ENCODE assay signal across 19 cellular contexts in the genomic region with DNA sequence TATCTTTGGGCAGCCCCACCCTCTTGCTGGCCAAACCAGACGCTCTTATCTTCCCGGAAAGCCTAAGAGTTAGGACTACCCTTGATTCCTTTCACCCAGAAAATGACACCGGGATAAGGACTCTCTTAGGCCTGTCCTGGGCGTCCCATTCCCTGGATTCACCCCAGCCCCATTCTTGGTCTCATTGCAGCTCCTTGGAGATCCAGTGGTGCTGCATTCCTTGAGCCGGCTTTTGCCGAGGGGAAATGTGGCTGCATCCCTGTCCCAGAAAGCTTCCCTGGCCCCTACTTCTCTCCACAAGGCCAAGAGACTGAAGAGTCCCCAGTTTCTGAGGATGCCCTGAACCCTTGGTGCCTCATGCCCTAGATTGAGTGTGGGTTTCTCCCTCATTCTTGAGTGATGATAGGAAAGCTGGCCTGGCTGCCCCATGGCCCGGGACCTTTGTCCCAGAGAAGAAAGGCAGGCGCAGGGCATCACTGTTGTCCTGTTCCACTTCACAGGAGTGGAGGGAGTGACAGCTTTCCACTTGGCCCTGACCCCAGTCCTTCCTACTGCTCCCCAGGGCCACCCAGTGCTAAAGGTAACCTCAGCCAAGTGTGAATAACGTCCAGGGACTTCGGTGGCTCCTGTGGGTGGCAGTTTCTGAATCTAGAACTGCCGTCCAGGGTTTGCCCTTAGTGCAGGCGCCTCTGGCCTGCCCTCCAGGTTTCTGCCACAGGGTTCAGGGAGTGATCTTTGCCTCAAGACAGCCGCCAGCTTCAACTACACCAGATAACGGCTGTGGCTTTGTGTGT. TPM values are rescaled to one million over a fixed set of nuclear protein-coding genes. Genes with fewer than 3 reads are reported as not detected.
DNase-seq lines count a peak whose midpoint lies in the region; ATAC-seq lines count a peak whose summit lies in the region.
"Had no signal": no experiment of that assay in that cellular context is flagged by ENCODE, and none has a peak within 500 bp of the region (broad histone marks: within the 10 kb centered on the region; RNA-seq: fewer than 3 reads in every experiment).

No MANE protein-coding gene starts in this region.

- no peak overlapping the region for H3K14ac ChIP-seq in neuronal stem cell (ENCODE audit: low read length)

- no peak overlapping the region for H3K4ac ChIP-seq in neuronal stem cell (ENCODE audit: low read length)

- H3K27ac ChIP-seq in neuronal stem cell (replicated peaks; ENCODE audit: low read length) = peak overlapping the region; percentile 56
- peak overlapping the region; percentile 14 to 29 for H3K27ac ChIP-seq in aorta (ENCODE audit: low read depth in 1 of 2, low read length in 2 of 2)
- H3K27ac ChIP-seq: A549, thyroid gland had no signal

- H2AFZ ChIP-seq in neuronal stem cell (ENCODE audit: low read length) = no peak overlapping the region

- H2BK120ac ChIP-seq in neuronal stem cell (ENCODE audit: low read depth, low read length) = no peak overlapping the region

- no peak overlapping the region for H3K9ac ChIP-seq in neuronal stem cell (ENCODE audit: low read depth, low read length, poor library complexity)

- DNase-seq in stimulated activated naive CD8-positive, alpha-beta T cell treated with anti-CD3 and anti-CD28 coated beads, Interleukin-15, amount 100 ng/mL, for 72 hours = no peak
- DNase-seq in stimulated activated naive CD8-positive, alpha-beta T cell treated with anti-CD3 and anti-CD28 coated beads, Interleukin-15, Interleukin-2, amounts not matched to agents 100 U/mL and 50 U/mL, for 24 hours = no peak
- DNase-seq in left cardiac atrium = peak; percentile 54
- DNase-seq in neuronal stem cell (ENCODE audit: low spot score) = no peak
- no peak for DNase-seq in aorta
- no peak for DNase-seq in NCI-H2227 treated with DMSO at 0.1 percent for 48 hours (lab: John Stamatoyannopoulos, UW)
- DNase-seq in DMS 273 treated with DMSO at 0.1 percent for 48 hours (lab: John Stamatoyannopoulos, UW) = no peak
- DNase-seq: activated CD4-positive, alpha-beta T cell treated with anti-CD3 and anti-CD28 coated beads, Interleukin-2, amount 50 U/mL, for 4 hours; activated naive CD4-positive, alpha-beta T cell treated with anti-CD3 and anti-CD28 coated beads, Interleukin-2, amount 50 U/mL, for 16 hours; activated T-cell treated with anti-CD3 and anti-CD28 coated beads for 4 hours; C1 segment of cervical spinal cord; NCI-H2171; NCI-H774; stimulated activated CD8-positive, alpha-beta memory T cell treated with anti-CD3 and anti-CD28 coated beads, Interleukin-4, amount 100 ng/mL, for 48 hours; SW 1271; thyroid gland had no signal

- no peak for ATAC-seq in stimulated activated naive CD8-positive, alpha-beta T cell treated with anti-CD3 and anti-CD28 coated beads, Interleukin-15, amount 100 ng/mL, for 72 hours
- ATAC-seq in stimulated activated naive CD8-positive, alpha-beta T cell treated with anti-CD3 and anti-CD28 coated beads, Interleukin-15, Interleukin-2, amounts not matched to agents 100 U/mL and 50 U/mL, for 24 hours = no peak
- peak; percentile 73 to 86 for ATAC-seq in left cardiac atrium
- ATAC-seq in aorta (ENCODE audit: low FRiP score) = no peak
- no peak for ATAC-seq in activated CD4-positive, CD25-positive, alpha-beta regulatory T cell treated with anti-CD3 and anti-CD28 coated beads, Interleukin-2, amount 50 U/mL, for 24 hours
- ATAC-seq: A549 had no signal

- H3K27me3 Mint-ChIP-seq in stimulated activated naive CD8-positive, alpha-beta T cell treated with anti-CD3 and anti-CD28 coated beads, Interleukin-15, amount 100 ng/mL, for 72 hours = no peaks in the 10 kb centered on the region

- no peak overlapping the region for H3K4me3 Mint-ChIP-seq in stimulated activated naive CD8-positive, alpha-beta T cell treated with anti-CD3 and anti-CD28 coated beads, Interleukin-15, amount 100 ng/mL, for 72 hours

- H3K79me1 ChIP-seq in neuronal stem cell (ENCODE audit: low read depth, low read length) = peaks cover 13% of the 10 kb centered on the region

- no peaks in the 10 kb centered on the region for H3K27me3 ChIP-seq in neuronal stem cell (ENCODE audit: control insufficient read depth in 3 of 3, insufficient read depth in 3 of 3, low read depth in 1 of 3, low read length in 3 of 3)
- no peaks in the 10 kb centered on the region for H3K27me3 ChIP-seq in aorta (ENCODE audit: control insufficient read depth in 1 of 2, insufficient read depth in 2 of 2, low read length in 1 of 2)
- H3K27me3 ChIP-seq: breast epithelium, thyroid gland had no signal

- H3K9me3 ChIP-seq in neuronal stem cell (replicated peaks in 1 of 2; ENCODE audit: control insufficient read depth in 2 of 2, insufficient read depth in 1 of 2, low read depth in 1 of 2, low read length in 2 of 2) (no peaks in the 10 kb centered on the region), aorta (ENCODE audit: control insufficient read depth, low read length) (no peaks in the 10 kb centered on the region)
- H3K9me3 ChIP-seq: A549, breast epithelium, thyroid gland had no signal

- peaks cover 8 to 29% of the 10 kb centered on the region in 2 donors for H3K4me1 ChIP-seq in neuronal stem cell (ENCODE audit: control insufficient read depth in 2 of 2, insufficient read depth in 1 of 2, low read depth in 1 of 2, low read length in 2 of 2)
- H3K4me1 ChIP-seq in aorta (ENCODE audit: control insufficient read depth in 1 of 2, insufficient read depth in 2 of 2, low read length in 2 of 2) = peaks cover 0 to 4% of the 10 kb centered on the region in 2 donors
- H3K4me1 ChIP-seq: A549, breast epithelium had no signal

- peak overlapping the region; percentile 78 for H3K18ac ChIP-seq in neuronal stem cell (ENCODE audit: low read length)

- H3K36me3 ChIP-seq in neuronal stem cell (replicated peaks in 1 of 2; ENCODE audit: control insufficient read depth in 2 of 2, insufficient read depth in 2 of 2, low read length in 2 of 2) (peaks cover 51 to 92% of the 10 kb centered on the region in 2 donors), aorta (ENCODE audit: control insufficient read depth in 1 of 2, insufficient read depth in 2 of 2, low read length in 1 of 2) (peaks cover 2% of the 10 kb centered on the region in 2 donors)

- no peak overlapping the region for H2BK15ac ChIP-seq in neuronal stem cell (ENCODE audit: low read length)

- H3K9me3 Mint-ChIP-seq in stimulated activated naive CD8-positive, alpha-beta T cell treated with anti-CD3 and anti-CD28 coated beads, Interleukin-15, amount 100 ng/mL, for 72 hours = no peaks in the 10 kb centered on the region

- no CpG with 5 or more reads among the region's 14 CpGs for WGBS in neuronal stem cell (ENCODE audit: extremely low coverage in 2 of 2, insufficient read length in 2 of 2, insufficient replicate concordance in 1 of 2), 2 donors
- WGBS in aorta, 2 donors = 13 to 21% methylated on average over 14 of the region's 14 CpGs

- H3K4me2 ChIP-seq in neuronal stem cell (ENCODE audit: insufficient read depth, low read length, poor library complexity, severe bottlenecking) = no peak overlapping the region
- H3K4me2 ChIP-seq: A549 had no signal

- no peak overlapping the region for H4K8ac ChIP-seq in neuronal stem cell (ENCODE audit: low read depth, low read length)

- H3K4me1 Mint-ChIP-seq in stimulated activated naive CD8-positive, alpha-beta T cell treated with anti-CD3 and anti-CD28 coated beads, Interleukin-15, amount 100 ng/mL, for 72 hours = peaks cover 17% of the 10 kb centered on the region

- H3K23ac ChIP-seq in neuronal stem cell (ENCODE audit: low read depth, low read length, poor library complexity) = no peak overlapping the region

- no peak overlapping the region for H2BK5ac ChIP-seq in neuronal stem cell (ENCODE audit: low read length)

- H2AK5ac ChIP-seq in neuronal stem cell (ENCODE audit: low read depth, low read length) = peak overlapping the region; percentile 40

- no peak overlapping the region for H2BK12ac ChIP-seq in neuronal stem cell (ENCODE audit: low read length)

- H3K27ac Mint-ChIP-seq in stimulated activated naive CD8-positive, alpha-beta T cell treated with anti-CD3 and anti-CD28 coated beads, Interleukin-15, amount 100 ng/mL, for 72 hours = peak overlapping the region; percentile 54 to 74

- no peak overlapping the region for H4K91ac ChIP-seq in neuronal stem cell (ENCODE audit: low read depth, low read length, poor library complexity)

- intact Hi-C loops in left cardiac atrium (cut with DNase I) = no loop called here
- intact Hi-C loops in aorta (cut with DNase I) = loop anchor here in 1 of 2 donors (5.0 kb wide), 1 partner anchor 36 kb away; no protein-coding TSS in a partner anchor

- H3K4me3 ChIP-seq in neuronal stem cell (ENCODE audit: low read length in 2 of 2) (no peak overlapping the region), aorta (ENCODE audit: low read length in 2 of 2) (no peak overlapping the region)
- H3K4me3 ChIP-seq: A549, breast epithelium, thyroid gland had no signal

RNA-seq across cellular contexts. Expression of a gene that starts 42.7 kb away (rescaled TPM):
- total RNA-seq in left cardiac atrium = 1,000 to 10,000 TPM; 1,946 to 2,055 TPM
- 136 TPM for polyA plus RNA-seq in neuronal stem cell (2013, experiment 1 of 2)
- 136 TPM for polyA plus RNA-seq in neuronal stem cell (2013, experiment 2 of 2)
- total RNA-seq in aorta = 1,000 to 10,000 TPM; 2,086 to 3,222 TPM
- polyA plus RNA-seq in aorta = 1,000 to 10,000 TPM; 1,693 to 2,621 TPM

Comparison
In these comparisons a context has a peak if more than half of its experiments do, and no peak if none do; other contexts are left out.
1. ATAC-seq: peak in left cardiac atrium (2 of 2); none in stimulated activated naive CD8-positive, alpha-beta T cell treated with anti-CD3 and anti-CD28 coated beads, Interleukin-15, amount 100 ng/mL, for 72 hours (single experiment), stimulated activated naive CD8-positive, alpha-beta T cell treated with anti-CD3 and anti-CD28 coated beads, Interleukin-15, Interleukin-2, amounts not matched to agents 100 U/mL and 50 U/mL, for 24 hours (single experiment), aorta (single experiment) and activated CD4-positive, CD25-positive, alpha-beta regulatory T cell treated with anti-CD3 and anti-CD28 coated beads, Interleukin-2, amount 50 U/mL, for 24 hours (0 of 2).